ENCODE assay signal across 24 cellular contexts in the genomic region with DNA sequence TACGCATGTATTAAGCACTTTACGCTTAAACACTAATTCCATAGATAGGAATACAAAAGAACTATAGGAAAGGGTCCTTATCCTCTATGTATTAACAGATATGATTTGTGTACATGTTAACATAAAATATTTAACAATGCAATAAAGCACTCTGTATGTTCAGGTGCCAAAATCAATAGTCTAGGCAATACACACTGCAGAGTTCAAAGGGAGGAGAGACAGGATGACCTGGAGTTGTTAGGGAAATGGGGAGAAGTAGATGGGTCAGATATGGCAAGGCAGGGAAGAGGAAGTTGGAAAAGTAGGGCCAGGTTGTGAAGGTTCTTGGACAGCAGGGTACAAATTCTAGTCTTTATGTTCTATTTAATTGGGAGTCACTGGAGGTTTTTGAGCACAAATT. TPM values are rescaled to one million over a fixed set of nuclear protein-coding genes. Genes with fewer than 3 reads are reported as not detected.
DNase-seq lines count a peak whose midpoint lies in the region; ATAC-seq, FAIRE-seq and TF ChIP-seq lines count a peak whose summit lies in the region.
"Had no signal": no experiment of that assay in that cellular context is flagged by ENCODE, and none has a peak within 500 bp of the region (broad histone marks: within the 10 kb centered on the region; RNA-seq: fewer than 3 reads in every experiment).

No MANE protein-coding gene starts in this region.

- H3K36me3 ChIP-seq in HepG2 (replicated peaks in 1 of 2; ENCODE audit: control insufficient read depth in 1 of 2, insufficient read depth in 2 of 2, low read length in 2 of 2) (no peaks in the 10 kb centered on the region), right lobe of liver (no peaks in the 10 kb centered on the region), testis (ENCODE audit: low read depth, missing control alignments) (no peaks in the 10 kb centered on the region), pancreas (no peaks in the 10 kb centered on the region)

- CTCF ChIA-PET in HepG2 (lab: Yijun Ruan, JAX; ENCODE audit: low intra/inter-chr PET ratio, low total read pairs), result no interaction called here

- no peak for ATAC-seq in HepG2
- ATAC-seq in right lobe of liver, result no peak
- no peak for ATAC-seq in GM21786 (IDR thresholded peaks at IDR 0.05; ENCODE audit: unreplicated experiment)
- ATAC-seq in pancreas, result no peak

- H2AFZ ChIP-seq in HepG2 (ENCODE audit: low read length), result no peak overlapping the region

- POLR2A ChIA-PET in HepG2 (lab: Yijun Ruan, JAX), result no interaction called here

- intact Hi-C loops in HepG2 (cut with micrococcal nuclease; ENCODE audit: unreplicated experiment) (no loop called here), right lobe of liver (cut with DNase I) (no loop called here), testis (cut with DNase I; ENCODE audit: low total_unique reads) (no loop called here), pancreas (cut with DNase I) (no loop called here)

- H3K4me2 ChIP-seq in HepG2 (ENCODE audit: low read depth, low read length), result no peak overlapping the region

- H4K20me1 ChIP-seq in HepG2 (ENCODE audit: insufficient read depth, low read length), result no peaks in the 10 kb centered on the region

- TF ChIP-seq EP300 in HepG2 (IDR thresholded peaks at IDR 0.05; ENCODE audit: low read depth in 2 of 2, low read length in 2 of 2) (no peak), HepG2 (CRISPR knock-in tag; IDR thresholded peaks at IDR 0.05; ENCODE audit: borderline replicate concordance) (no peak)

- H3K4me1 ChIP-seq in HepG2 (ENCODE audit: insufficient read depth, low read length) (peaks cover 30% of the 10 kb centered on the region), right lobe of liver (peaks cover 0 to 8% (median 3%) of the 10 kb centered on the region in 4 donors), testis (peaks cover 21% of the 10 kb centered on the region), pancreas (peaks cover 0 to 4% (median 0%) of the 10 kb centered on the region in 3 donors)
- H3K4me1 ChIP-seq: BE2C had no signal

- no peaks in the 10 kb centered on the region for H3K79me2 ChIP-seq in HepG2 (ENCODE audit: insufficient read depth, low read length)

- H3K27me3 Mint-ChIP-seq in endothelial cell (ENCODE audit: unreplicated experiment) (peaks cover 13% of the 10 kb centered on the region), neural crest cell (ENCODE audit: low read depth) (no peaks in the 10 kb centered on the region)

- no TSS peak for BruUV-seq in HepG2 (replicated peaks; lab: Mats Ljungman, UMichigan)

- H3K27me3 ChIP-seq in HepG2 (ENCODE audit: control insufficient read depth in 1 of 2, insufficient read depth in 2 of 2, low read length in 2 of 2), result no peaks in the 10 kb centered on the region; a peak in 1 of 5 replicates
- no peaks in the 10 kb centered on the region for H3K27me3 ChIP-seq in right lobe of liver
- no peaks in the 10 kb centered on the region for H3K27me3 ChIP-seq in testis
- H3K27me3 ChIP-seq in pancreas, result no peaks in the 10 kb centered on the region
- H3K27me3 ChIP-seq: BE2C had no signal

- H3K27ac Mint-ChIP-seq in endothelial cell (ENCODE audit: unreplicated experiment) (peak overlapping the region; percentile 3), neural crest cell (ENCODE audit: unreplicated experiment) (no peak overlapping the region)
- H3K27ac Mint-ChIP-seq: CD14-positive monocyte had no signal

- H3K4me3 Mint-ChIP-seq in endothelial cell (ENCODE audit: unreplicated experiment) (peak overlapping the region; percentile 11), neural crest cell (peak overlapping the region; percentile 47)

- TF ChIP-seq RAD21 in HepG2 (CRISPR knock-in tag; IDR thresholded peaks at IDR 0.05), result no peak

- no peak for TF ChIP-seq CTCF in HepG2 (CRISPR knock-in tag; IDR thresholded peaks at IDR 0.05)
- TF ChIP-seq CTCF in right lobe of liver (IDR thresholded peaks at IDR 0.05), result no peak
- TF ChIP-seq CTCF in endothelial cell (IDR thresholded peaks at IDR 0.05; ENCODE audit: unreplicated experiment), result no peak
- TF ChIP-seq CTCF in neural crest cell (conservative IDR thresholded peaks at IDR 0.05), result no peak
- no peak for TF ChIP-seq CTCF in testis (IDR thresholded peaks at IDR 0.05)
- TF ChIP-seq CTCF in pancreas (IDR thresholded peaks at IDR 0.05), result no peak

- 87% methylated on average over 2 of the region's 2 CpGs for WGBS in HepG2 (ENCODE audit: low lambda C conversion rate)
- 87% methylated on average over 2 of the region's 2 CpGs for WGBS in right lobe of liver (ENCODE audit: insufficient coverage, low coverage, low lambda C conversion rate, missing lambda C conversion rate)
- WGBS in testis, 2 donors, result 91 to 98% methylated on average over 2 of the region's 2 CpGs
- 91 to 93% methylated on average over 2 of the region's 2 CpGs for WGBS in pancreas, 2 donors

- in situ Hi-C loops in HepG2 (cut with HindIII; ENCODE audit: extremely low pct_ligation_motif_present, low pct_unique_long_range_greater_than_20kb), result no loop called here

- no peaks in the 10 kb centered on the region for H3K9me3 Mint-ChIP-seq in endothelial cell (ENCODE audit: unreplicated experiment)
- no peaks in the 10 kb centered on the region for H3K9me3 Mint-ChIP-seq in neural crest cell

- no peak overlapping the region for H3K27ac ChIP-seq in HepG2 (ENCODE audit: extremely low read length, insufficient read depth, low read length)
- H3K27ac ChIP-seq in right lobe of liver, result no peak overlapping the region
- H3K27ac ChIP-seq in testis, result no peak overlapping the region
- H3K27ac ChIP-seq in pancreas, result no peak overlapping the region
- H3K27ac ChIP-seq: HL-60 had no signal

- H3K36me3 Mint-ChIP-seq in endothelial cell (ENCODE audit: low read depth, unreplicated experiment) (peaks cover 30% of the 10 kb centered on the region), neural crest cell (ENCODE audit: low read depth) (peaks cover 12% of the 10 kb centered on the region)

- no peaks in the 10 kb centered on the region for H3K9me3 ChIP-seq in HepG2 (ENCODE audit: low read length)
- no peaks in the 10 kb centered on the region for H3K9me3 ChIP-seq in right lobe of liver
- H3K9me3 ChIP-seq in testis, result no peaks in the 10 kb centered on the region
- no peaks in the 10 kb centered on the region for H3K9me3 ChIP-seq in pancreas
- H3K9me3 ChIP-seq: BE2C, SK-N-SH had no signal

- DNase-seq in HepG2 (ENCODE audit: low spot score) (no peak), right lobe of liver (no peak), endothelial cell (ENCODE audit: low spot score) (no peak), neural crest cell (ENCODE audit: low read depth, low spot score) (no peak), NCI-H1694 treated with DMSO at 0.1 percent for 48 hours (lab: John Stamatoyannopoulos, UW) (no peak), testis (no peak), pancreas (no peak)
- DNase-seq: 8988T, ACHN, BE2C, MV-4-11, NCI-H1105, NCI-H146, NCI-H2029, NCI-H446 treated with DMSO at 0.1 percent for 48 hours, NCI-H526, NCI-H82, SK-N-SH had no signal

- no peak for TF ChIP-seq POLR2A in HepG2 (IDR thresholded peaks at IDR 0.05; ENCODE audit: insufficient read depth in 1 of 2, low read depth in 2 of 2, low read length in 2 of 2)
- no peak for TF ChIP-seq POLR2A in right lobe of liver (IDR thresholded peaks at IDR 0.05)
- TF ChIP-seq POLR2A in testis (IDR thresholded peaks at IDR 0.05), result no peak

- H3K4me1 Mint-ChIP-seq in endothelial cell (ENCODE audit: unreplicated experiment) (peaks cover 57% of the 10 kb centered on the region), neural crest cell (peaks cover 36% of the 10 kb centered on the region)

- no peak overlapping the region for H3K9ac ChIP-seq in HepG2 (ENCODE audit: insufficient read depth, low read depth, low read length)
- H3K9ac ChIP-seq: SK-N-SH had no signal

- no peak overlapping the region for H3K4me3 ChIP-seq in HepG2 (replicated peaks in 1 of 3; ENCODE audit: insufficient read depth in 1 of 3, low read depth in 2 of 3, low read length in 3 of 3)
- H3K4me3 ChIP-seq in right lobe of liver, result no peak overlapping the region
- no peak overlapping the region for H3K4me3 ChIP-seq in testis
- H3K4me3 ChIP-seq in pancreas, result no peak overlapping the region

- FAIRE-seq in HepG2 (lab: Jason Lieb, UNC) (no peak), pancreas (lab: Jason Lieb, UNC) (no peak)
- FAIRE-seq: D721Med, GM19239, H54 had no signal

RNA-seq across cellular contexts. Expression of gene SGCB, which starts 2.9 kb away (rescaled TPM):
- 2.2 and 3.6 TPM in 2 replicates for total RNA-seq in HepG2 (2016; rRNA removed; fragmentation: Illumina TruSeq; extraction: Trizol)
- total RNA-seq in HepG2 (2016; cell fraction: cytosol; rRNA removed; fragmentation: Illumina TruSeq; extraction: Trizol; ENCODE audit: low read depth), result 0.51 and 0.53 TPM in 2 replicates
- 2.2 and 2.4 TPM in 2 replicates for total RNA-seq in HepG2 (2016; cell fraction: insoluble cytoplasmic fraction; rRNA removed; fragmentation: Illumina TruSeq; extraction: Trizol)
- total RNA-seq in HepG2 (2016; cell fraction: membrane; rRNA removed; fragmentation: Illumina TruSeq; extraction: Trizol), result 1.5 and 2.0 TPM in 2 replicates
- total RNA-seq in HepG2 (2016; cell fraction: nucleus; rRNA removed; fragmentation: Illumina TruSeq; extraction: Trizol), result 3.3 and 4.9 TPM in 2 replicates
- 4.2 and 4.8 TPM in 2 replicates for polyA plus RNA-seq in HepG2 (2011; rRNA removed)
- polyA plus RNA-seq in HepG2 (2011; cell fraction: cytosol; rRNA removed), result 2.2 and 4.0 TPM in 2 replicates
- polyA plus RNA-seq in HepG2 (2011; cell fraction: nucleus; rRNA removed), result 1.1 and 1.5 TPM in 2 replicates
- polyA plus RNA-seq in HepG2 (2012), result 6.2 and 8.0 TPM in 2 replicates
- 1.9 TPM in 2 replicates for polyA plus RNA-seq in HepG2 (2016; cell fraction: cytosol; fragmentation: Illumina TruSeq; extraction: Trizol; ENCODE audit: low read depth)
- polyA plus RNA-seq in HepG2 (2016; cell fraction: insoluble cytoplasmic fraction; fragmentation: Illumina TruSeq; extraction: Trizol; ENCODE audit: low read depth), result 4.5 and 5.5 TPM in 2 replicates
- polyA plus RNA-seq in HepG2 (2016; cell fraction: membrane; fragmentation: Illumina TruSeq; extraction: Trizol; ENCODE audit: low read depth), result 1.5 and 2.5 TPM in 2 replicates
- polyA plus RNA-seq in HepG2 (2016; cell fraction: nucleus; fragmentation: Illumina TruSeq; extraction: Trizol; ENCODE audit: insufficient read depth, low read depth), result 6.1 and 8.2 TPM in 2 replicates
- 1.4 and 1.8 TPM in 2 replicates for polyA minus RNA-seq in HepG2 (2011; rRNA and poly(A)+ RNA removed; ENCODE audit: low replicate concordance)
- 3.1 and 3.4 TPM in 2 replicates for polyA minus RNA-seq in HepG2 (2011; cell fraction: cytosol; rRNA and poly(A)+ RNA removed)
- 2.9 and 3.0 TPM in 2 replicates for polyA minus RNA-seq in HepG2 (2011; cell fraction: nucleus; rRNA and poly(A)+ RNA removed)
- total RNA-seq in right lobe of liver, result 10 to 100 TPM in 3 of 6 experiments, 1 to 10 TPM in 3; 5.7 to 17.3 (median 8.3) TPM
- 55.4 TPM for total RNA-seq in endothelial cell (ENCODE audit: unreplicated experiment)
- 29.9 and 32.9 TPM in 2 replicates for total RNA-seq in neural crest cell
- total RNA-seq in testis, result 10 to 100 TPM; 35.7 to 52.2 TPM
- 32.8 TPM for polyA plus RNA-seq in testis (ENCODE audit: insufficient read depth, low read depth, low replicate concordance)
- total RNA-seq in pancreas, result 10 to 100 TPM in 2 of 6 donors, 1 to 10 TPM in 4; 4.4 to 13.8 (median 7.2) TPM
- polyA plus RNA-seq in pancreas, result 10 to 100 TPM in 1 of 2 donors, 1 to 10 TPM in 1; 3.2 to 11.6 TPM

RNA-seq across cellular contexts. Expression of gene LRRC66, which starts 15.0 kb away (rescaled TPM):
- total RNA-seq in HepG2 (2016; rRNA removed; fragmentation: Illumina TruSeq; extraction: Trizol) (not detected in 2 replicates), right lobe of liver (under 1 TPM; 0.05 to 0.35 (median 0.09) TPM), endothelial cell (ENCODE audit: unreplicated experiment) (1.3 TPM), neural crest cell (0.33 and 0.34 TPM in 2 replicates), testis (1 to 10 TPM in 1 of 2 donors, under 1 TPM in 1; 0.87 to 2.4 TPM), pancreas (under 1 TPM in 5 of 6 donors, not detected in 1; 0.08 to 0.19 (median 0.14) TPM)
- not detected in 2 replicates for total RNA-seq in HepG2 (2016; cell fraction: cytosol; rRNA removed; fragmentation: Illumina TruSeq; extraction: Trizol; ENCODE audit: low read depth)
- 0.02 TPM in 1 of 2 replicates, not detected in the other for total RNA-seq in HepG2 (2016; cell fraction: insoluble cytoplasmic fraction; rRNA removed; fragmentation: Illumina TruSeq; extraction: Trizol)
- total RNA-seq in HepG2 (2016; cell fraction: membrane; rRNA removed; fragmentation: Illumina TruSeq; extraction: Trizol), result not detected in 2 replicates
- 0.09 TPM in 1 of 2 replicates, not detected in the other for total RNA-seq in HepG2 (2016; cell fraction: nucleus; rRNA removed; fragmentation: Illumina TruSeq; extraction: Trizol)
- polyA plus RNA-seq in HepG2 (2011; rRNA removed) (0.03 TPM in 1 of 2 replicates, not detected in the other), testis (ENCODE audit: insufficient read depth, low read depth, low replicate concordance) (1.0 TPM), pancreas (under 1 TPM; 0.23 to 0.94 TPM)
- 0.01 and 0.03 TPM in 2 replicates for polyA plus RNA-seq in HepG2 (2011; cell fraction: cytosol; rRNA removed)
- 0.07 TPM in 1 of 2 replicates, not detected in the other for polyA plus RNA-seq in HepG2 (2011; cell fraction: nucleus; rRNA removed)
- 0.04 TPM in 1 of 2 replicates, not detected in the other for polyA plus RNA-seq in HepG2 (2012)
- polyA plus RNA-seq in HepG2 (2016; cell fraction: cytosol; fragmentation: Illumina TruSeq; extraction: Trizol; ENCODE audit: low read depth), result not detected in 2 replicates
- not detected in 2 replicates for polyA plus RNA-seq in HepG2 (2016; cell fraction: insoluble cytoplasmic fraction; fragmentation: Illumina TruSeq; extraction: Trizol; ENCODE audit: low read depth)
- polyA plus RNA-seq in HepG2 (2016; cell fraction: membrane; fragmentation: Illumina TruSeq; extraction: Trizol; ENCODE audit: low read depth), result not detected in 2 replicates
- 0.13 TPM in 1 of 2 replicates, not detected in the other for polyA plus RNA-seq in HepG2 (2016; cell fraction: nucleus; fragmentation: Illumina TruSeq; extraction: Trizol; ENCODE audit: insufficient read depth, low read depth)
- 0.12 TPM in 1 of 2 replicates, not detected in the other for polyA minus RNA-seq in HepG2 (2011; rRNA and poly(A)+ RNA removed; ENCODE audit: low replicate concordance)
- not detected in 2 replicates for polyA minus RNA-seq in HepG2 (2011; cell fraction: cytosol; rRNA and poly(A)+ RNA removed)
- polyA minus RNA-seq in HepG2 (2011; cell fraction: nucleus; rRNA and poly(A)+ RNA removed), result 0.26 TPM in 1 of 2 replicates, not detected in the other
- polyA plus RNA-seq: CD14-positive monocyte had no signal

RNA-seq across cellular contexts. Expression of gene SPATA18, which starts 15.9 kb away (rescaled TPM):
- total RNA-seq in HepG2 (2016; rRNA removed; fragmentation: Illumina TruSeq; extraction: Trizol) (13.2 and 13.9 TPM in 2 replicates), right lobe of liver (1 to 10 TPM; 1.6 to 2.9 (median 2.3) TPM), endothelial cell (ENCODE audit: unreplicated experiment) (17.3 TPM), neural crest cell (3.0 and 5.4 TPM in 2 replicates), testis (100 to 1,000 TPM in 1 of 2 donors, 10 to 100 TPM in 1; 40.5 to 139 TPM), pancreas (1 to 10 TPM; 3.0 to 4.3 (median 3.6) TPM)
- total RNA-seq in HepG2 (2016; cell fraction: cytosol; rRNA removed; fragmentation: Illumina TruSeq; extraction: Trizol; ENCODE audit: low read depth), result 4.8 and 6.6 TPM in 2 replicates
- 9.8 and 14.0 TPM in 2 replicates for total RNA-seq in HepG2 (2016; cell fraction: insoluble cytoplasmic fraction; rRNA removed; fragmentation: Illumina TruSeq; extraction: Trizol)
- total RNA-seq in HepG2 (2016; cell fraction: membrane; rRNA removed; fragmentation: Illumina TruSeq; extraction: Trizol), result 16.0 and 20.5 TPM in 2 replicates
- 14.8 and 16.2 TPM in 2 replicates for total RNA-seq in HepG2 (2016; cell fraction: nucleus; rRNA removed; fragmentation: Illumina TruSeq; extraction: Trizol)
- polyA plus RNA-seq in HepG2 (2011; rRNA removed) (4.8 and 5.7 TPM in 2 replicates), testis (ENCODE audit: insufficient read depth, low read depth, low replicate concordance) (127 TPM), pancreas (1 to 10 TPM; 1.2 to 1.5 TPM)
- 3.6 and 6.1 TPM in 2 replicates for polyA plus RNA-seq in HepG2 (2011; cell fraction: cytosol; rRNA removed)
- polyA plus RNA-seq in HepG2 (2011; cell fraction: nucleus; rRNA removed), result 13.3 and 14.1 TPM in 2 replicates
- polyA plus RNA-seq in HepG2 (2012), result 4.7 and 4.8 TPM in 2 replicates
- polyA plus RNA-seq in HepG2 (2016; cell fraction: cytosol; fragmentation: Illumina TruSeq; extraction: Trizol; ENCODE audit: low read depth), result 4.7 and 7.2 TPM in 2 replicates
- polyA plus RNA-seq in HepG2 (2016; cell fraction: insoluble cytoplasmic fraction; fragmentation: Illumina TruSeq; extraction: Trizol; ENCODE audit: low read depth), result 12.3 and 13.4 TPM in 2 replicates
- 14.2 and 14.4 TPM in 2 replicates for polyA plus RNA-seq in HepG2 (2016; cell fraction: membrane; fragmentation: Illumina TruSeq; extraction: Trizol; ENCODE audit: low read depth)
- polyA plus RNA-seq in HepG2 (2016; cell fraction: nucleus; fragmentation: Illumina TruSeq; extraction: Trizol; ENCODE audit: insufficient read depth, low read depth), result 17.6 and 20.5 TPM in 2 replicates
- 9.1 TPM in 1 of 2 replicates, not detected in the other for polyA minus RNA-seq in HepG2 (2011; rRNA and poly(A)+ RNA removed; ENCODE audit: low replicate concordance)
- polyA minus RNA-seq in HepG2 (2011; cell fraction: cytosol; rRNA and poly(A)+ RNA removed), result 5.6 and 6.0 TPM in 2 replicates
- polyA minus RNA-seq in HepG2 (2011; cell fraction: nucleus; rRNA and poly(A)+ RNA removed), result 14.0 and 14.2 TPM in 2 replicates
